Comparison of ENCODE assay signal across 8 cellular contexts in the genomic region with DNA sequence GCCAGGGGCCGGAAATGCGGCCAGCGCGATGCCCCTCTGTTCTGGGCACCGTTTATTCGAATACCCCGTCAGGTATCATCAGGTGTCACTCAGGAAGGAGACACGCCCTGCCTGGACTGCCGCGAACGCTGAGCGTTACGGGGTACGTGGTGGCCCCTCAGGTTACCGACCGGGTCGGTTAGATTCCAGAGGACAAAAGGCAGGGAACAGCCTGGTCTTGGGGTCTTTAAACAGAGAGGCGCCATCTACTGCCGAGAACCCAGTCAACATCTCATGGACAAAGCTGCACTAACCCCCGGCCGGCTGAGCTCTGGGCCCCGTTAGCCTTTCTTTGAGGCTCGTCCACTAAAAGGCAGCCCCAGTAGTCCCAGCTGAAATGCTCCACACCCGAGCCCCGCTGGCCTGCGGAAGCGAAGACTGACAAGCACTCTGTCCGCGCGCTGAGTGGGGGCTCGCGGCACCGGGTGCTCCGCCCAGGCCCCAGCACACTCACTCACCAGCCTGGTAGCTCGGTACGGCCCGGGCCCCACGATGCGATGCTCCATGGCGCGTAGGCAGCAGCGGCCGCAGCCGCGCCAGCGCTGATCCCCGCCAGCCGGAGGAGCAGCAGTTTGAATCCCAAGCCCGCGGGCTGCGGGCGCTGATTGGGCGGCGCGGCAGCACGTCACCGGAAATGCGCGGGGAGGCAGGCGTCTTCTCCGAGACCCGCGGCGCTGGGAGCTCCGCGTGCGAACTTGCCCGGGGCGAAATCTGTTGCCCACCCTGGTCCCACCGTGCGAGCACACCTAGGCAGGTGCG. TPM values are rescaled to one million over a fixed set of nuclear protein-coding genes. Genes with fewer than 3 reads are reported as not detected.
A peak's percentile ranks its signal among the peaks of the same experiment; 100 is the strongest.
DNase-seq lines count a peak whose midpoint lies in the region; ATAC-seq lines count a peak whose summit lies in the region.

A gene with protein sequence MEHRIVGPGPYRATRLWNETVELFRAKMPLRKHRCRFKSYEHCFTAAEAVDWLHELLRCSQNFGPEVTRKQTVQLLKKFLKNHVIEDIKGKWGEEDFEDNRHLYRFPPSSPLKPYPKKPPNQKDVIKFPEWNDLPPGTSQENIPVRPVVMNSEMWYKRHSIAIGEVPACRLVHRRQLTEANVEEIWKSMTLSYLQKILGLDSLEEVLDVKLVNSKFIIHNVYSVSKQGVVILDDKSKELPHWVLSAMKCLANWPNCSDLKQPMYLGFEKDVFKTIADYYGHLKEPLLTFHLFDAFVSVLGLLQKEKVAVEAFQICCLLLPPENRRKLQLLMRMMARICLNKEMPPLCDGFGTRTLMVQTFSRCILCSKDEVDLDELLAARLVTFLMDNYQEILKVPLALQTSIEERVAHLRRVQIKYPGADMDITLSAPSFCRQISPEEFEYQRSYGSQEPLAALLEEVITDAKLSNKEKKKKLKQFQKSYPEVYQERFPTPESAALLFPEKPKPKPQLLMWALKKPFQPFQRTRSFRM (minus strand): TSS at position 618 of the 798 bp plus-strand sequence. CDS start 73 bp downstream, at position 545.

- no peaks in the 10 kb centered on the region for H3K27me3 ChIP-seq in mesendoderm (ENCODE audit: insufficient read depth, low read length, poor library complexity)

- no peak within 1 kb of the TSS for H2BK120ac ChIP-seq in mesendoderm (ENCODE audit: low read depth, low read length)

- H4K8ac ChIP-seq in mesendoderm (ENCODE audit: low read depth, low read length) = peak within 1 kb of the TSS; percentile 43

- peak within 1 kb of the TSS; percentile 75 for H3K27ac ChIP-seq in mesendoderm (ENCODE audit: low read depth, low read length)

- CTCF ChIA-PET in activated CD8-positive, alpha-beta memory T cell treated with anti-CD3 and anti-CD28 coated beads for 36 hours (lab: Charles Lee) = interaction anchor here (0.6 to 1.1 kb wide), 4 partner anchors 10 to 907 kb away, joined by 3 to 5 read pairs (median 4); no protein-coding TSS in a partner anchor

- H3K23ac ChIP-seq in mesendoderm (ENCODE audit: low read length) = no peak within 1 kb of the TSS

- peak; percentile 90 for DNase-seq in Caki2 (ENCODE audit: low read depth)
- peak; percentile 92 for DNase-seq in HT-29 (ENCODE audit: low spot score)
- peak; percentile 85 to 91 for DNase-seq in NOMO-1 (lab: John Stamatoyannopoulos, UW; ENCODE audit: unreplicated experiment in 2 of 2)
- DNase-seq in effector memory CD8-positive, alpha-beta T cell = peak; percentile 73 to 81 (median 80)
- peak; percentile 96 for DNase-seq in mesendoderm
- DNase-seq in stimulated activated CD8-positive, alpha-beta memory T cell treated with anti-CD3 and anti-CD28 coated beads, Interleukin-12 subunit alpha, Interleukin-12 subunit beta, amount 100 ng/mL, for 4 hours (ENCODE audit: low read depth) = peak; percentile 78

- H3K79me1 ChIP-seq in mesendoderm (ENCODE audit: low read length) = peaks cover 7% of the 10 kb centered on the region

- no peaks in the 10 kb centered on the region for H3K36me3 ChIP-seq in mesendoderm (ENCODE audit: control insufficient read depth, insufficient read depth, low read length)

- H3K4ac ChIP-seq in mesendoderm (ENCODE audit: low read depth, low read length) = peak within 1 kb of the TSS; percentile 90

- peak; percentile 93 for ATAC-seq in GM21360 (IDR thresholded peaks at IDR 0.05; ENCODE audit: unreplicated experiment)
- peak; percentile 93 for ATAC-seq in effector memory CD8-positive, alpha-beta T cell (replicated peaks)

- peak within 1 kb of the TSS; percentile 94 for H3K9ac ChIP-seq in mesendoderm (ENCODE audit: low read length)

- peak within 1 kb of the TSS; percentile 63 for H3K18ac ChIP-seq in mesendoderm (ENCODE audit: low read length)

- no peak within 1 kb of the TSS for H2AK5ac ChIP-seq in mesendoderm (ENCODE audit: low read length)

- H4K5ac ChIP-seq in mesendoderm (ENCODE audit: low read length) = peak within 1 kb of the TSS; percentile 97

- H3K4me3 Mint-ChIP-seq in effector memory CD8-positive, alpha-beta T cell = peak within 1 kb of the TSS; percentile 89 to 95

- H3K27ac Mint-ChIP-seq in effector memory CD8-positive, alpha-beta T cell = peak within 1 kb of the TSS; percentile 78 to 86

- POLR2A ChIA-PET in activated CD8-positive, alpha-beta memory T cell treated with anti-CD3 and anti-CD28 coated beads for 36 hours (lab: Charles Lee) = interaction anchor here (0.6 to 1.2 kb wide), 4 partner anchors 21 to 246 kb away, joined by 3 to 5 read pairs (median 4); a partner anchor contains a TSS

- no CpG with 5 or more reads among the region's 72 CpGs for WGBS in mesendoderm (ENCODE audit: extremely low coverage, insufficient coverage, low lambda C conversion rate)

- H2BK15ac ChIP-seq in mesendoderm (replicated peaks; ENCODE audit: low read depth) = no peak within 1 kb of the TSS

- peak within 1 kb of the TSS; percentile 75 for H3K4me3 ChIP-seq in mesendoderm (ENCODE audit: low read length)

- H2BK5ac ChIP-seq in mesendoderm (ENCODE audit: low read length) = peak within 1 kb of the TSS; percentile 62

- H3K79me2 ChIP-seq in mesendoderm (ENCODE audit: control insufficient read depth, insufficient read depth, low read length) = peaks cover 27% of the 10 kb centered on the region

- H3K36me3 Mint-ChIP-seq in effector memory CD8-positive, alpha-beta T cell (ENCODE audit: insufficient read depth) = peaks cover 8% of the 10 kb centered on the region

- peak within 1 kb of the TSS; percentile 95 for H3K56ac ChIP-seq in mesendoderm (ENCODE audit: low read length)

- in situ Hi-C loops in Caki2 (cut with HindIII; ENCODE audit: low pct_unique_long_range_greater_than_20kb, low sequenced_read_pairs) = no loop called here

- peak within 1 kb of the TSS; percentile 96 for H3K4me2 ChIP-seq in mesendoderm (ENCODE audit: low read length)

- H3K9me3 Mint-ChIP-seq in effector memory CD8-positive, alpha-beta T cell = no peaks in the 10 kb centered on the region

- peaks cover 10 to 12% of the 10 kb centered on the region in 2 donors for H3K4me1 Mint-ChIP-seq in effector memory CD8-positive, alpha-beta T cell (ENCODE audit: low read depth in 2 of 2)

- no peaks in the 10 kb centered on the region for H3K27me3 Mint-ChIP-seq in effector memory CD8-positive, alpha-beta T cell

- H3K4me1 ChIP-seq in mesendoderm (ENCODE audit: control insufficient read depth, low read depth, low read length) = peaks cover 8% of the 10 kb centered on the region

RNA-seq across cellular contexts. Expression of the gene that starts here (rescaled TPM):
- 38.3 and 65.3 TPM in 2 replicates for total RNA-seq in Caki2 (2014; rRNA removed; shearing (Covaris generic); ENCODE audit: low replicate concordance)
- 18.4 and 20.5 TPM in 2 replicates for total RNA-seq in HT-29 (2014; rRNA removed; shearing (Covaris generic))
- 10 to 100 TPM; 16.2 to 16.5 TPM for total RNA-seq in activated CD8-positive, alpha-beta memory T cell treated with anti-CD3 and anti-CD28 coated beads for 36 hours
- 58.3 TPM for polyA plus RNA-seq in mesendoderm (2013, experiment 1 of 2)
- polyA plus RNA-seq in mesendoderm (2013, experiment 2 of 2) = 57.1 TPM

Comparison
In these comparisons a context has a peak if more than half of its experiments do, and no peak if none do; other contexts are left out.
1. Peak in every context shown above with its lines: DNase-seq, ATAC-seq, H3K4me3 ChIP-seq and H3K27ac ChIP-seq.